26 cellular contexts compared by ENCODE assay signal in genomic region chrX:150163956-150164726, GRCh38.
"Had no signal": no experiment of that assay in that cellular context is flagged by ENCODE, and none has a peak within 500 bp of the region (broad histone marks: within the 10 kb centered on the region; RNA-seq: fewer than 3 reads in every experiment).

No MANE protein-coding gene starts in this region.

- H3K4me1 ChIP-seq: colonic mucosa, esophagus squamous epithelium, pancreas, right lobe of liver, suprapubic skin, transverse colon, upper lobe of right lung, uterus had no signal

- H3K27me3 ChIP-seq: colonic mucosa, esophagus squamous epithelium, pancreas, right lobe of liver, suprapubic skin, transverse colon, upper lobe of right lung, uterus had no signal

- H3K4me1 Mint-ChIP-seq: endodermal cell; naive thymus-derived CD8-positive, alpha-beta T cell; nephron progenitor cell had no signal

- DNase-seq: colonic mucosa; effector CD8-positive, alpha-beta T cell; endodermal cell; esophagus squamous epithelium; foreskin melanocyte; head of caudate nucleus; kidney; mesendoderm; midbrain; naive thymus-derived CD8-positive, alpha-beta T cell; nephron progenitor cell; nucleus accumbens; pancreas; retina; right lobe of liver; small intestine; stimulated activated CD4-positive, alpha-beta T cell treated with anti-CD3 and anti-CD28 coated beads, Interleukin-15, amount 100 ng/mL, for 24 hours; stimulated activated CD4-positive, alpha-beta T cell treated with anti-CD3 and anti-CD28 coated beads, Interleukin-2, amount 100 ng/mL, for 48 hours; stimulated activated naive CD4-positive, alpha-beta T cell; stimulated activated naive CD8-positive, alpha-beta T cell treated with anti-CD3 and anti-CD28 coated beads, Interleukin-15, amount 100 ng/mL, for 72 hours; transverse colon; upper lobe of right lung; uterus had no signal

- ATAC-seq: left lobe of liver; naive thymus-derived CD8-positive, alpha-beta T cell; pancreas; stimulated activated naive CD8-positive, alpha-beta T cell treated with anti-CD3 and anti-CD28 coated beads, Interleukin-15, amount 100 ng/mL, for 72 hours; upper lobe of right lung had no signal

- H3K9me3 ChIP-seq: colonic mucosa, esophagus squamous epithelium, pancreas, right lobe of liver, suprapubic skin, transverse colon, upper lobe of right lung, uterus had no signal

- H3K36me3 Mint-ChIP-seq: naive thymus-derived CD8-positive, alpha-beta T cell had no signal

- H3K9me3 Mint-ChIP-seq: dendritic cell treated with granulocyte-macrophage colony-stimulating factor and Interleukin-4, amounts not matched to agents 40 ng/mL and 50 ng/mL, for 4 days; naive thymus-derived CD8-positive, alpha-beta T cell; stimulated activated naive CD8-positive, alpha-beta T cell treated with anti-CD3 and anti-CD28 coated beads, Interleukin-15, amount 100 ng/mL, for 72 hours had no signal

- H3K27ac Mint-ChIP-seq: dendritic cell treated with granulocyte-macrophage colony-stimulating factor and Interleukin-4, amounts not matched to agents 40 ng/mL and 50 ng/mL, for 4 days; endodermal cell; naive thymus-derived CD8-positive, alpha-beta T cell; nephron progenitor cell; stimulated activated naive CD8-positive, alpha-beta T cell treated with anti-CD3 and anti-CD28 coated beads, Interleukin-15, amount 100 ng/mL, for 72 hours had no signal

- H3K4me3 Mint-ChIP-seq: dendritic cell treated with granulocyte-macrophage colony-stimulating factor and Interleukin-4, amounts not matched to agents 40 ng/mL and 50 ng/mL, for 4 days; endodermal cell; naive thymus-derived CD8-positive, alpha-beta T cell; nephron progenitor cell; stimulated activated naive CD8-positive, alpha-beta T cell treated with anti-CD3 and anti-CD28 coated beads, Interleukin-15, amount 100 ng/mL, for 72 hours had no signal

- H3K36me3 ChIP-seq: colonic mucosa, esophagus squamous epithelium, pancreas, right lobe of liver, suprapubic skin, transverse colon, upper lobe of right lung, uterus had no signal

- H3K27ac ChIP-seq: colonic mucosa, esophagus squamous epithelium, pancreas, right lobe of liver, suprapubic skin, transverse colon, upper lobe of right lung, uterus had no signal

- H3K4me3 ChIP-seq: colonic mucosa, esophagus squamous epithelium, pancreas, right lobe of liver, suprapubic skin, transverse colon, upper lobe of right lung, uterus had no signal

- H3K27me3 Mint-ChIP-seq: dendritic cell treated with granulocyte-macrophage colony-stimulating factor and Interleukin-4, amounts not matched to agents 40 ng/mL and 50 ng/mL, for 4 days; naive thymus-derived CD8-positive, alpha-beta T cell; stimulated activated naive CD8-positive, alpha-beta T cell treated with anti-CD3 and anti-CD28 coated beads, Interleukin-15, amount 100 ng/mL, for 72 hours had no signal
